8 cellular contexts compared by ENCODE assay signal in the genomic region with DNA sequence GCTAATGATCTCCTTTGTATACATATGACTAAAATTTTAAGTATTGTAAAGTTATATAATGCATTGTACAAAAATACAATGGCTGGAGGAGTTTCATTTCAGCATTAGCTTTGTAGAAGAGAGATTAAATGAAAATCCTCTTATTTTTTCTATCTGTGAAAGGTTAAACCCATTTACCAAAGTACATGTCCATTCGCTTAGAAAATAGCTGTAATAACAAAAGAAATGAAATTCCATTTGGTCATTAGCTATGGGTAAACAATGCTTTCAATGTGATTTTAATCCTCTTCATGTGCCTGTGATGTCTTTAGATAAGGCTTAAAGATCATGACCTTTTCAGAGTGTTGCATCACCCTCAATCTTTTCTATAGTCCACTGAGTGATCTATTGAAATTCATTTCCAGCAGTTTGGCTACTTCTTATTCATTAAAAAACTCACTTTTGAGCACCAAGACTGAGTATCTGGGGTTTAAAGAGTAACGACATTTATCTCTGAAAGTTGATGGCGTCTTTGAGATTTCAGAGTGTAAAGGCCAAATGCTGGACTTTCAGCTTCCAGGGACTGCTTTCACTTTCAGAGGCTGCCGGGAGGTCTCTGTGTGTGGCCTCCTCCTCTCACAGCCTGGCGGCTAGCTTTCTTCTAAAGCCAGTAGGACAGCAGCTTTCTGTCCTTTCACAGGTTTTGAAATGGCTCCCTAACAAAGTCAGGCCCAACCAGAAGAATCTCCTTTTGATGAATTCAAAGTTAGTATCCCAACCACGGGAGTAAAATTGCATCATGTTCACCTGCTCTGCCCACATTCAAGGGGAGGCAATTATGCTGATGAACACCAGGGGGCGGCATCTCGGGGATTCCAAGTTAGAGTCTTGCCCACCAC.
DNase-seq lines count a peak whose midpoint lies in the region; ATAC-seq, FAIRE-seq and TF ChIP-seq lines count a peak whose summit lies in the region.

No MANE protein-coding gene starts in this region.

- H3K36me3 ChIP-seq in endothelial cell of umbilical vein (ENCODE audit: control insufficient read depth in 2 of 2, extremely low read depth in 1 of 2, insufficient read depth in 2 of 2, low read length in 2 of 2) (no peaks in the 10 kb centered on the region), stomach (no peaks in the 10 kb centered on the region)

- TF ChIP-seq POLR2A in endothelial cell of umbilical vein (IDR thresholded peaks at IDR 0.05; ENCODE audit: low read depth, low read length) (no peak), stomach (IDR thresholded peaks at IDR 0.05) (no peak)

- 30 to 45% (median 41%) methylated on average over 8 of the region's 8 CpGs for WGBS in stomach, 5 donors

- no peaks in the 10 kb centered on the region for H3K79me2 ChIP-seq in endothelial cell of umbilical vein (ENCODE audit: control insufficient read depth, insufficient read depth, low read length)

- POLR2A ChIA-PET in endothelial cell of umbilical vein (lab: Charles Lee) = no interaction called here

- H3K27ac ChIP-seq in C4-2B (no peak overlapping the region), endothelial cell of umbilical vein (ENCODE audit: insufficient read depth, low read depth, low read length) (no peak overlapping the region), stomach (no peak overlapping the region)

- no peak overlapping the region for H3K9ac ChIP-seq in endothelial cell of umbilical vein (replicated peaks; ENCODE audit: extremely low read depth, insufficient read depth, low read length)

- dilution Hi-C loops in endothelial cell of umbilical vein (cut with MboI; ENCODE audit: extremely low pct_ligation_motif_present, low sequenced_read_pairs) = no loop called here

- peak overlapping the region; percentile 45 for H2AFZ ChIP-seq in endothelial cell of umbilical vein (ENCODE audit: low read depth, low read length)

- TF ChIP-seq CTCF in C4-2B (conservative IDR thresholded peaks at IDR 0.05) (peak; percentile 88), endothelial cell of umbilical vein (IDR thresholded peaks at IDR 0.05; ENCODE audit: extremely low read depth in 1 of 2, insufficient read depth in 1 of 2, low read depth in 1 of 2, low read length in 2 of 2) (peak; percentile 54 to 66), stomach (IDR thresholded peaks at IDR 0.05) (peak in 4 of 7 experiments; percentile 30 to 59 (median 46))

- no peak overlapping the region for H3K4me2 ChIP-seq in endothelial cell of umbilical vein (ENCODE audit: insufficient read depth, low read length)

- DNase-seq in NCI-H2029 treated with DMSO at 0.1 percent for 48 hours (lab: John Stamatoyannopoulos, UW) (peak; percentile 57), endothelial cell of umbilical vein (ENCODE audit: low read depth, low spot score) (peak; percentile 18), stomach (peak; percentile 62)

- H4K20me1 ChIP-seq in endothelial cell of umbilical vein (replicated peaks; ENCODE audit: control insufficient read depth, extremely low read depth, insufficient read depth, low read length) = no peaks in the 10 kb centered on the region

- H3K4me1 ChIP-seq in endothelial cell of umbilical vein (ENCODE audit: control insufficient read depth, extremely low read depth, insufficient read depth, low read length) (no peaks in the 10 kb centered on the region), stomach (no peaks in the 10 kb centered on the region)

- no peaks in the 10 kb centered on the region for H3K9me1 ChIP-seq in endothelial cell of umbilical vein (replicated peaks; ENCODE audit: control insufficient read depth, extremely low read depth, insufficient read depth, low read length)

- H3K4me3 ChIP-seq in endothelial cell of umbilical vein (replicated peaks in 1 of 3; ENCODE audit: insufficient read depth in 1 of 3, low read depth in 1 of 3, low read length in 3 of 3) (no peak overlapping the region), stomach (peak overlapping the region in 3 of 4 donors; percentile 11 to 36 (median 17))

- no peaks in the 10 kb centered on the region for H3K27me3 ChIP-seq in endothelial cell of umbilical vein (ENCODE audit: control insufficient read depth in 2 of 2, insufficient read depth in 2 of 2, low read length in 2 of 2)
- H3K27me3 ChIP-seq in stomach = no peaks in the 10 kb centered on the region

- CTCF ChIA-PET in endothelial cell of umbilical vein (lab: Charles Lee) = interaction anchor here (0.7 to 2.0 kb wide), 8 partner anchors 12 to 1101 kb away, joined by 3 to 7 read pairs (median 4); no protein-coding TSS in a partner anchor

- ATAC-seq in GM18909 (IDR thresholded peaks at IDR 0.05; ENCODE audit: poor library complexity, unreplicated experiment) (peak; percentile 57), HG02938 (IDR thresholded peaks at IDR 0.05; ENCODE audit: unreplicated experiment) (no peak), GM21825 (IDR thresholded peaks at IDR 0.05; ENCODE audit: unreplicated experiment) (no peak), GM18502 (IDR thresholded peaks at IDR 0.05; ENCODE audit: poor library complexity, unreplicated experiment) (no peak)

- no peaks in the 10 kb centered on the region for H3K9me3 ChIP-seq in endothelial cell of umbilical vein (replicated peaks; ENCODE audit: control insufficient read depth, insufficient read depth, low read length)
- H3K9me3 ChIP-seq in stomach = no peaks in the 10 kb centered on the region

- BruUV-seq in endothelial cell of umbilical vein (replicated peaks; lab: Mats Ljungman, UMichigan) = no TSS peak

- no peak for TF ChIP-seq EP300 in stomach (IDR thresholded peaks at IDR 0.05)

- intact Hi-C loops in endothelial cell of umbilical vein (cut with micrococcal nuclease) (loop anchor here (2.0 kb wide), 1 partner anchor 253 kb away; no protein-coding TSS in a partner anchor), stomach (cut with DNase I; ENCODE audit: low total_unique reads) (no loop called here)

- peak; percentile 63 for FAIRE-seq in endothelial cell of umbilical vein (lab: Jason Lieb, UNC)

TF ChIP-seq in endothelial cell of umbilical vein, 7 proteins besides CTCF, POLR2A, EP300 and RAD21:
- TF ChIP-seq POLR2AphosphoS5 (IDR thresholded peaks at IDR 0.05; ENCODE audit: insufficient read depth, low read depth, low read length) (no peak), GATA2 (IDR thresholded peaks at IDR 0.05; ENCODE audit: insufficient read depth, insufficient read length, low read depth, low read length) (no peak), JUN (IDR thresholded peaks at IDR 0.05; ENCODE audit: borderline replicate concordance, insufficient read depth, insufficient read length, low read depth) (no peak), EZH2 (IDR thresholded peaks at IDR 0.05; ENCODE audit: borderline replicate concordance, low read depth, low read length, severe bottlenecking) (no peak), MYC (IDR thresholded peaks at IDR 0.05; ENCODE audit: low read depth, low read length) (no peak), FOS (IDR thresholded peaks at IDR 0.05; ENCODE audit: borderline replicate concordance, insufficient read depth, low read length) (no peak), MAX (IDR thresholded peaks at IDR 0.05; ENCODE audit: insufficient read depth, insufficient read length) (no peak)

Comparison
In these comparisons a context has a peak if more than half of its experiments do, and no peak if none do; other contexts are left out.
1. H3K4me3 ChIP-seq: peak in stomach (3 of 4); none in endothelial cell of umbilical vein (0 of 3).
2. Peak in every context shown above with its lines, with median percentiles within 50 percentile points of each other: CTCF ChIP-seq and DNase-seq.